19 cellular contexts compared by ENCODE assay signal in genomic region chrX:49610718-49611310, GRCh38. TPM values are rescaled to one million over a fixed set of nuclear protein-coding genes. Genes with fewer than 3 reads are reported as not detected.
"Had no signal": no experiment of that assay in that cellular context is flagged by ENCODE, and none has a peak within 500 bp of the region (broad histone marks: within the 10 kb centered on the region; RNA-seq: fewer than 3 reads in every experiment).

No MANE protein-coding gene starts in this region.

- ATAC-seq: activated CD8-positive, alpha-beta T cell treated with anti-CD3 and anti-CD28 coated beads, Interleukin-2, amount 10 ng/mL, durations not matched to agents 7 days and 5 days; left colon; natural killer cell treated with Interleukin-12 subunit alpha and Interleukin-12 subunit beta and Interleukin-15 and Interleukin-18, amount 100 ng/mL, for 72 hours; psoas muscle had no signal

- DNase-seq: activated CD4-positive, alpha-beta T cell treated with anti-CD3 and anti-CD28 coated beads for 4 hours; activated CD8-positive, alpha-beta memory T cell treated with anti-CD3 and anti-CD28 coated beads, Interleukin-2, amount 50 U/mL, for 48 hours; activated CD8-positive, alpha-beta T cell treated with anti-CD3 and anti-CD28 coated beads, Interleukin-2, amount 10 ng/mL, durations not matched to agents 7 days and 5 days; activated naive CD4-positive, alpha-beta T cell treated with anti-CD3 and anti-CD28 coated beads for 36 hours; glutamatergic neuron; left colon; mammary epithelial cell; occipital lobe; psoas muscle; right lobe of liver; stimulated activated CD4-positive, alpha-beta T cell treated with anti-CD3 and anti-CD28 coated beads, Interleukin-2, amount 100 ng/mL, for 24 hours; stimulated activated naive CD4-positive, alpha-beta T cell; substantia nigra; T1000; transverse colon had no signal

- H3K9me3 ChIP-seq: psoas muscle, right lobe of liver, transverse colon had no signal

- H3K36me3 ChIP-seq: right lobe of liver, transverse colon had no signal

- H3K4me1 ChIP-seq: psoas muscle, right lobe of liver, transverse colon had no signal

- H3K4me3 ChIP-seq: psoas muscle, right lobe of liver, transverse colon had no signal

- H3K27ac ChIP-seq: psoas muscle, right lobe of liver, transverse colon, VCaP had no signal

- H3K27me3 ChIP-seq: transverse colon had no signal

RNA-seq across cellular contexts. Expression of gene GAGE1, which starts 12.0 kb away (rescaled TPM):
- total RNA-seq: activated CD8-positive, alpha-beta T cell treated with anti-CD3 and anti-CD28 coated beads, Interleukin-2, amount 10 ng/mL, durations not matched to agents 7 days and 5 days; activated naive CD4-positive, alpha-beta T cell treated with anti-CD3 and anti-CD28 coated beads for 36 hours; cardiac septum; epithelial cell of proximal tubule; left colon; mammary epithelial cell; natural killer cell treated with Interleukin-12 subunit alpha and Interleukin-12 subunit beta and Interleukin-15 and Interleukin-18, amount 100 ng/mL, for 72 hours; occipital lobe; psoas muscle; right lobe of liver; transverse colon had no signal
- polyA plus RNA-seq: mammary epithelial cell, psoas muscle had no signal

RNA-seq across cellular contexts. Expression of gene GAGE2A, which starts 21.5 kb away (rescaled TPM):
- total RNA-seq: activated CD8-positive, alpha-beta T cell treated with anti-CD3 and anti-CD28 coated beads, Interleukin-2, amount 10 ng/mL, durations not matched to agents 7 days and 5 days; activated naive CD4-positive, alpha-beta T cell treated with anti-CD3 and anti-CD28 coated beads for 36 hours; cardiac septum; epithelial cell of proximal tubule; left colon; mammary epithelial cell; natural killer cell treated with Interleukin-12 subunit alpha and Interleukin-12 subunit beta and Interleukin-15 and Interleukin-18, amount 100 ng/mL, for 72 hours; occipital lobe; psoas muscle; right lobe of liver; transverse colon had no signal
- polyA plus RNA-seq: mammary epithelial cell, psoas muscle had no signal

RNA-seq across cellular contexts. Expression of gene GAGE12H, which starts 31.1 kb away (rescaled TPM):
- total RNA-seq: activated CD8-positive, alpha-beta T cell treated with anti-CD3 and anti-CD28 coated beads, Interleukin-2, amount 10 ng/mL, durations not matched to agents 7 days and 5 days; activated naive CD4-positive, alpha-beta T cell treated with anti-CD3 and anti-CD28 coated beads for 36 hours; cardiac septum; epithelial cell of proximal tubule; left colon; mammary epithelial cell; natural killer cell treated with Interleukin-12 subunit alpha and Interleukin-12 subunit beta and Interleukin-15 and Interleukin-18, amount 100 ng/mL, for 72 hours; occipital lobe; psoas muscle; right lobe of liver; transverse colon had no signal
- polyA plus RNA-seq: mammary epithelial cell, psoas muscle had no signal

RNA-seq across cellular contexts. Expression of gene GAGE12G, which starts 40.6 kb away (rescaled TPM):
- total RNA-seq: activated CD8-positive, alpha-beta T cell treated with anti-CD3 and anti-CD28 coated beads, Interleukin-2, amount 10 ng/mL, durations not matched to agents 7 days and 5 days; activated naive CD4-positive, alpha-beta T cell treated with anti-CD3 and anti-CD28 coated beads for 36 hours; cardiac septum; epithelial cell of proximal tubule; left colon; mammary epithelial cell; natural killer cell treated with Interleukin-12 subunit alpha and Interleukin-12 subunit beta and Interleukin-15 and Interleukin-18, amount 100 ng/mL, for 72 hours; occipital lobe; psoas muscle; right lobe of liver; transverse colon had no signal
- polyA plus RNA-seq: mammary epithelial cell, psoas muscle had no signal

RNA-seq across cellular contexts. Expression of gene GAGE12F, which starts 50.2 kb away (rescaled TPM):
- total RNA-seq: activated CD8-positive, alpha-beta T cell treated with anti-CD3 and anti-CD28 coated beads, Interleukin-2, amount 10 ng/mL, durations not matched to agents 7 days and 5 days; activated naive CD4-positive, alpha-beta T cell treated with anti-CD3 and anti-CD28 coated beads for 36 hours; cardiac septum; epithelial cell of proximal tubule; left colon; mammary epithelial cell; natural killer cell treated with Interleukin-12 subunit alpha and Interleukin-12 subunit beta and Interleukin-15 and Interleukin-18, amount 100 ng/mL, for 72 hours; occipital lobe; psoas muscle; right lobe of liver; transverse colon had no signal
- polyA plus RNA-seq: mammary epithelial cell, psoas muscle had no signal
